8 cellular contexts compared by ENCODE assay signal in the genomic region with DNA sequence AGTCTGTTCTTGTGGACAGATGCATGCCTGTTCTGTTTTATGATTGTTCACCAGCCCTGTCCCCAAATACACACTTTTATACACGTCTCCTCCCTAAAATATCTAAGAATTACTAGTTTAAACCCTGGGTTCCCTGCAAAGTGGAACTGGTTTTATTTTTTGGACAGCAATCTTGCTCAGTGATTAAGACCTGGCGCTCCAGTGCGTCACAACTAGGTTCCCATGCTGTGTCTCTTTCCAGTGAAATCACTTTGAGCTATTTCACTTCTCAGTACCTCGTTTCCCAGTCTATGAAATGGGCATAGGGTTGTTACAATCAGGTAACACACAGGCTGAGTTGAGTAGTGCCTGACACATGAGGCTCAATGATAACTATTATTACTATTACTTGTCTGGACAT. TPM values are rescaled to one million over a fixed set of nuclear protein-coding genes. Genes with fewer than 3 reads are reported as not detected.
DNase-seq lines count a peak whose midpoint lies in the region; ATAC-seq and TF ChIP-seq lines count a peak whose summit lies in the region.

No MANE protein-coding gene starts in this region.

- H3K27me3 ChIP-seq in GM23338 (ENCODE audit: insufficient read depth) (no peaks in the 10 kb centered on the region), skeletal muscle satellite cell (ENCODE audit: control insufficient read depth, insufficient read depth, low read length) (no peaks in the 10 kb centered on the region)

- no peak overlapping the region for H3K27ac ChIP-seq in GM23338 (ENCODE audit: low read depth)

- CTCF ChIA-PET in T-cell (lab: Charles Lee) = interaction anchor here (0.7 to 0.9 kb wide), 4 partner anchors 138 to 323 kb away, joined by 3 to 7 read pairs (median 4); no protein-coding TSS in a partner anchor

- H3K4me3 Mint-ChIP-seq in GM23338 (peak overlapping the region; percentile 100), T-cell (peak overlapping the region; percentile 99 to 100 (median 100))

- H3K36me3 Mint-ChIP-seq in GM23338 (ENCODE audit: low read depth) (peaks cover 12% of the 10 kb centered on the region; the same call in 2 of the 3 replicates), T-cell (peaks cover 21% of the 10 kb centered on the region)

- peaks cover 5% of the 10 kb centered on the region; the same call in 1 of the 2 replicates for H3F3A ChIP-seq in GM23338 (replicated peaks; ENCODE audit: low read depth)

- peaks cover 8% of the 10 kb centered on the region; the same call in 1 of the 2 replicates for H4K20me1 ChIP-seq in GM23338 (replicated peaks; ENCODE audit: insufficient read depth)

- H3K9me3 Mint-ChIP-seq in GM23338 = no peaks in the 10 kb centered on the region; the same call in 2 of the 3 replicates
- H3K9me3 Mint-ChIP-seq in T-cell = no peaks in the 10 kb centered on the region

- peak overlapping the region; percentile 98 for H3K9ac ChIP-seq in skeletal muscle satellite cell (ENCODE audit: low read depth, low read length)

- no peaks in the 10 kb centered on the region for H3K9me3 ChIP-seq in skeletal muscle satellite cell (replicated peaks; ENCODE audit: low read length)

- H3K36me3 ChIP-seq in GM23338 (ENCODE audit: insufficient read depth) (no peaks in the 10 kb centered on the region), skeletal muscle satellite cell (ENCODE audit: insufficient read depth, low read length) (no peaks in the 10 kb centered on the region)

- H3K4me3 ChIP-seq in GM23338 = peak overlapping the region; percentile 91
- H3K4me3 ChIP-seq in fibroblast of the aortic adventitia (ENCODE audit: low read depth, low read length) = peak overlapping the region; percentile 96
- peak overlapping the region; percentile 93 for H3K4me3 ChIP-seq in skeletal muscle satellite cell (ENCODE audit: low read length)

- H3K27ac Mint-ChIP-seq in GM23338 (no peak overlapping the region), T-cell (peak overlapping the region in 1 of 2 donors; percentile 99)

- TF ChIP-seq CTCF in GM23338 (conservative IDR thresholded peaks at IDR 0.05; ENCODE audit: low read depth in 2 of 2) (no peak), fibroblast of the aortic adventitia (IDR thresholded peaks at IDR 0.05; ENCODE audit: insufficient read depth, low read length) (no peak)

- POLR2A ChIA-PET in T-cell (lab: Charles Lee) = no interaction called here

- H3K9me2 ChIP-seq in GM23338 (ENCODE audit: insufficient read depth) = no peaks in the 10 kb centered on the region

- peaks cover 4% of the 10 kb centered on the region for H3K27me3 Mint-ChIP-seq in GM23338 (ENCODE audit: insufficient read depth, low read depth, poor library complexity)
- H3K27me3 Mint-ChIP-seq in T-cell = no peaks in the 10 kb centered on the region

- H3K79me2 ChIP-seq in GM23338 (replicated peaks; ENCODE audit: insufficient read depth) = peaks cover 47% of the 10 kb centered on the region

- no peak overlapping the region for H2AFZ ChIP-seq in GM23338

- DNase-seq in GM23338 (ENCODE audit: low spot score) (no peak), T-cell (no peak), fibroblast of the aortic adventitia (ENCODE audit: low read depth) (peak; percentile 25), HT-29 (ENCODE audit: low spot score) (no peak), MV-4-11 (lab: John Stamatoyannopoulos, UW) (no peak), DMS79 (lab: John Stamatoyannopoulos, UW) (no peak)

- H3K4me1 ChIP-seq in GM23338 (ENCODE audit: insufficient read depth) (peaks cover 5% of the 10 kb centered on the region; the same call in 1 of the 2 replicates), skeletal muscle satellite cell (ENCODE audit: control insufficient read depth, insufficient read depth, low read length) (peaks cover 23% of the 10 kb centered on the region)

- no peak for ATAC-seq in GM23338
- no peak for ATAC-seq in T-cell (replicated peaks in 1 of 4)
- ATAC-seq in HG02884 (IDR thresholded peaks at IDR 0.05; ENCODE audit: unreplicated experiment) = no peak

- H3K4me1 Mint-ChIP-seq in GM23338 (peaks cover 11% of the 10 kb centered on the region), T-cell (peaks cover 32 to 39% (median 38%) of the 10 kb centered on the region in 3 donors)

- H3K4me2 ChIP-seq in GM23338 = peak overlapping the region; percentile 94
- H3K4me2 ChIP-seq in skeletal muscle satellite cell (ENCODE audit: low read length) = peak overlapping the region; percentile 84

TF ChIP-seq in GM23338, 12 proteins besides CTCF, POLR2A, EP300 and RAD21 (continues in another document):
- no peak for TF ChIP-seq ZNF331 (CRISPR knock-in tag; IDR thresholded peaks at IDR 0.05; ENCODE audit: low read depth)
- no peak for TF ChIP-seq ZNF114 (CRISPR knock-in tag; IDR thresholded peaks at IDR 0.05)
- TF ChIP-seq, protein P1, sequence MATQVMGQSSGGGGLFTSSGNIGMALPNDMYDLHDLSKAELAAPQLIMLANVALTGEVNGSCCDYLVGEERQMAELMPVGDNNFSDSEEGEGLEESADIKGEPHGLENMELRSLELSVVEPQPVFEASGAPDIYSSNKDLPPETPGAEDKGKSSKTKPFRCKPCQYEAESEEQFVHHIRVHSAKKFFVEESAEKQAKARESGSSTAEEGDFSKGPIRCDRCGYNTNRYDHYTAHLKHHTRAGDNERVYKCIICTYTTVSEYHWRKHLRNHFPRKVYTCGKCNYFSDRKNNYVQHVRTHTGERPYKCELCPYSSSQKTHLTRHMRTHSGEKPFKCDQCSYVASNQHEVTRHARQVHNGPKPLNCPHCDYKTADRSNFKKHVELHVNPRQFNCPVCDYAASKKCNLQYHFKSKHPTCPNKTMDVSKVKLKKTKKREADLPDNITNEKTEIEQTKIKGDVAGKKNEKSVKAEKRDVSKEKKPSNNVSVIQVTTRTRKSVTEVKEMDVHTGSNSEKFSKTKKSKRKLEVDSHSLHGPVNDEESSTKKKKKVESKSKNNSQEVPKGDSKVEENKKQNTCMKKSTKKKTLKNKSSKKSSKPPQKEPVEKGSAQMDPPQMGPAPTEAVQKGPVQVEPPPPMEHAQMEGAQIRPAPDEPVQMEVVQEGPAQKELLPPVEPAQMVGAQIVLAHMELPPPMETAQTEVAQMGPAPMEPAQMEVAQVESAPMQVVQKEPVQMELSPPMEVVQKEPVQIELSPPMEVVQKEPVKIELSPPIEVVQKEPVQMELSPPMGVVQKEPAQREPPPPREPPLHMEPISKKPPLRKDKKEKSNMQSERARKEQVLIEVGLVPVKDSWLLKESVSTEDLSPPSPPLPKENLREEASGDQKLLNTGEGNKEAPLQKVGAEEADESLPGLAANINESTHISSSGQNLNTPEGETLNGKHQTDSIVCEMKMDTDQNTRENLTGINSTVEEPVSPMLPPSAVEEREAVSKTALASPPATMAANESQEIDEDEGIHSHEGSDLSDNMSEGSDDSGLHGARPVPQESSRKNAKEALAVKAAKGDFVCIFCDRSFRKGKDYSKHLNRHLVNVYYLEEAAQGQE (IDR thresholded peaks at IDR 0.05; ENCODE audit: unreplicated experiment) = no peak
- TF ChIP-seq EZH2phosphoT487 (IDR thresholded peaks at IDR 0.05; ENCODE audit: unreplicated experiment) = no peak

RNA-seq across cellular contexts. Expression of gene CEP20, which starts 1.1 kb away (rescaled TPM):
- 63.0 and 70.9 TPM in 2 replicates for total RNA-seq in GM23338 (2014; rRNA removed; shearing (Covaris generic))
- polyA plus RNA-seq in GM23338 (2016; fragmentation: Nextera tagmentation; extraction: Ambion mirVana) = 50.2 and 60.2 TPM in 2 replicates
- total RNA-seq in T-cell (10 to 100 TPM; 17.2 to 25.9 (median 25.2) TPM), fibroblast of the aortic adventitia (ENCODE audit: low replicate concordance) (42.3 and 55.8 TPM in 2 replicates)
- 31.5 and 39.8 TPM in 2 replicates for total RNA-seq in skeletal muscle satellite cell (2012; rRNA removed)
- total RNA-seq in HT-29 (2014; rRNA removed; shearing (Covaris generic)) = 17.3 and 19.2 TPM in 2 replicates

RNA-seq across cellular contexts. Expression of gene MYH11, which starts 30.5 kb away (rescaled TPM):
- 1.0 and 5.9 TPM in 2 replicates for total RNA-seq in GM23338 (2014; rRNA removed; shearing (Covaris generic))
- 0.71 and 1.6 TPM in 2 replicates for polyA plus RNA-seq in GM23338 (2016; fragmentation: Nextera tagmentation; extraction: Ambion mirVana)
- total RNA-seq in T-cell = under 1 TPM in 3 of 5 donors, not detected in 2; 0.56 to 0.93 (median 0.66) TPM
- 0.57 TPM in 1 of 2 replicates, not detected in the other for total RNA-seq in fibroblast of the aortic adventitia (ENCODE audit: low replicate concordance)
- not detected in 2 replicates for total RNA-seq in skeletal muscle satellite cell (2012; rRNA removed)
- 0.05 TPM in 1 of 2 replicates, not detected in the other for total RNA-seq in HT-29 (2014; rRNA removed; shearing (Covaris generic))
